ENCODE assay signal across 11 cellular contexts in the genomic region with DNA sequence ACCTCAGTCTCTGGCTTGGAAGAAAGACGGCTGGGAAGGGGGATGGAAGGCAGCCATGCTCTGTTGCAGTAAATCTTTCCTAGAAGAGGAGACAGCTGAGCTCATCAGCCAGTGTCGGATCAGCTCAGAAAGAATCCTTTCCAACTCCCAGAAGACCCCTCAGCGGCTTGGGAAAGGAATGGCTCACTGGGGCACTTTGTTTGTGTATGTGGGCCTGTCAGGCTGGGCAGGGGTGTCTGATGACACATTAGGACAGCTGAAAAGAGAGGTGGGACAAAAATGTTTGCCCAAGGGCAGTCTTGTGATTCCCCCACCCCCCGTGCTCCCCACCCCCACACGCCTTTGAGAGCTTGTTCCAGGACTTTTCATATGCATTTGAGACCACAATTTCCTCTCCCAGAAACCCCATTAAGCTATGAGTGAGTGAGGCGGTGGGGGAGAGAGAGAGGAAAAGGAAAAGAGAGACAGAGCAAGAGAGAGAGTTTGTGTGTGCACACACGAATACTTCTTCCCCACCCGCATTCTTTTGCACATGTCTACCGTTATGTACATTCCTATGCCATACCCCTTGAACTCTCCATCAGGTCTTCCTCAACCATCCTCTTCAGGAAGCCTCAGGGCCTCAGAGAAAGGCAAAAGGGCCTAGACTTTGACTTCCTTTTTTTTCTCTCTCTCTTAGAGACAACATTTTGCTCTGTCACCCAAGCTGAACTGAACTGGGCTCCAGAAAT.
DNase-seq lines count a peak whose midpoint lies in the region; ATAC-seq and TF ChIP-seq lines count a peak whose summit lies in the region.
"Had no signal": no experiment of that assay in that cellular context is flagged by ENCODE, and none has a peak within 500 bp of the region (broad histone marks: within the 10 kb centered on the region; RNA-seq: fewer than 3 reads in every experiment).

No MANE protein-coding gene starts in this region.

- H3K4me1 Mint-ChIP-seq in endothelial cell (ENCODE audit: unreplicated experiment), result peaks cover 47% of the 10 kb centered on the region
- H3K4me1 Mint-ChIP-seq in effector memory CD8-positive, alpha-beta T cell (ENCODE audit: low read depth in 2 of 2), result peaks cover 5 to 9% of the 10 kb centered on the region in 2 donors
- peaks cover 14% of the 10 kb centered on the region for H3K4me1 Mint-ChIP-seq in activated T-cell treated with anti-CD3 and anti-CD28 coated beads, Interleukin-2, amount 50 U/mL, for 4 hours (ENCODE audit: low read depth)

- WGBS in spleen, 5 donors, result 38 to 51% (median 46%) methylated on average over 9 of the region's 9 CpGs

- no peaks in the 10 kb centered on the region for H3K36me3 ChIP-seq in HEK293 (ENCODE audit: control insufficient read depth in 2 of 2, insufficient read depth in 1 of 2, low read length in 2 of 2)
- H3K36me3 ChIP-seq in spleen, result no peaks in the 10 kb centered on the region
- H3K36me3 ChIP-seq: esophagus squamous epithelium had no signal

- H3K9me3 ChIP-seq in HEK293 (ENCODE audit: control insufficient read depth, insufficient read depth, low read depth, low read length) (no peaks in the 10 kb centered on the region), spleen (no peaks in the 10 kb centered on the region)
- H3K9me3 ChIP-seq: esophagus squamous epithelium had no signal

- H3K27ac ChIP-seq in HEK293 (ENCODE audit: extremely low read depth, low read depth, low read length), result no peak overlapping the region
- H3K27ac ChIP-seq in spleen, result peak overlapping the region in 7 of 8 donors; percentile 6 to 78 (median 56)

- TF ChIP-seq CTCF in HEK293 (tag by site-specific recombination; IDR thresholded peaks at IDR 0.05) (no peak), endothelial cell (IDR thresholded peaks at IDR 0.05; ENCODE audit: unreplicated experiment) (no peak), spleen (IDR thresholded peaks at IDR 0.05 in 8 of 11, conservative IDR thresholded peaks at IDR 0.05 in 3 of 11) (no peak)

- H3K4me3 ChIP-seq in HEK293 (ENCODE audit: low read depth, low read length) (no peak overlapping the region), spleen (no peak overlapping the region)
- H3K4me3 ChIP-seq: esophagus squamous epithelium had no signal

- peaks cover 16% of the 10 kb centered on the region for H3K27me3 Mint-ChIP-seq in endothelial cell (ENCODE audit: unreplicated experiment)
- H3K27me3 Mint-ChIP-seq in effector memory CD8-positive, alpha-beta T cell, result no peaks in the 10 kb centered on the region
- no peaks in the 10 kb centered on the region for H3K27me3 Mint-ChIP-seq in activated T-cell treated with anti-CD3 and anti-CD28 coated beads, Interleukin-2, amount 50 U/mL, for 4 hours (ENCODE audit: low read depth)

- H3K27me3 ChIP-seq in spleen (replicated peaks in 1 of 7), result no peaks in the 10 kb centered on the region
- H3K27me3 ChIP-seq: esophagus squamous epithelium had no signal

- POLR2A ChIA-PET in HEK293 (lab: Yijun Ruan, JAX), result no interaction called here

- DNase-seq in OCI-M1 (lab: John Stamatoyannopoulos, UW), result peak; percentile 24
- no peak for DNase-seq in endothelial cell (ENCODE audit: low spot score)
- DNase-seq in spleen, result no peak
- no peak for DNase-seq in effector memory CD8-positive, alpha-beta T cell
- DNase-seq in left cardiac atrium, result no peak
- no peak for DNase-seq in activated T-cell treated with anti-CD3 and anti-CD28 coated beads, Interleukin-2, amount 50 U/mL, for 4 hours
- DNase-seq: activated CD8-positive, alpha-beta memory T cell treated with anti-CD3 and anti-CD28 coated beads, Interleukin-2, amount 50 U/mL, for 48 hours; esophagus squamous epithelium; natural killer cell; NCI-H748 treated with DMSO at 0.1 percent for 48 hours had no signal

- H3K27ac Mint-ChIP-seq in endothelial cell (ENCODE audit: unreplicated experiment), result peak overlapping the region; percentile 31
- peak overlapping the region in 1 of 2 donors; percentile 85 for H3K27ac Mint-ChIP-seq in effector memory CD8-positive, alpha-beta T cell

- H3K9me3 Mint-ChIP-seq in endothelial cell (ENCODE audit: unreplicated experiment), result no peaks in the 10 kb centered on the region
- H3K9me3 Mint-ChIP-seq in effector memory CD8-positive, alpha-beta T cell, result no peaks in the 10 kb centered on the region
- H3K9me3 Mint-ChIP-seq in activated T-cell treated with anti-CD3 and anti-CD28 coated beads, Interleukin-2, amount 50 U/mL, for 4 hours, result no peaks in the 10 kb centered on the region
- H3K9me3 Mint-ChIP-seq: natural killer cell had no signal

- ATAC-seq in effector memory CD8-positive, alpha-beta T cell (replicated peaks), result no peak
- ATAC-seq in left cardiac atrium, result no peak
- no peak for ATAC-seq in activated T-cell treated with anti-CD3 and anti-CD28 coated beads, Interleukin-2, amount 50 U/mL, for 4 hours
- ATAC-seq: natural killer cell had no signal

- H3K4me1 ChIP-seq in HEK293 (ENCODE audit: control insufficient read depth, insufficient read depth, low read length), result peaks cover 4% of the 10 kb centered on the region
- H3K4me1 ChIP-seq in spleen, result peaks cover 3 to 39% (median 18%) of the 10 kb centered on the region in 6 donors

- no peak for TF ChIP-seq POLR2A in spleen (IDR thresholded peaks at IDR 0.05)

- no peak overlapping the region for H3K4me3 Mint-ChIP-seq in endothelial cell (ENCODE audit: unreplicated experiment)
- H3K4me3 Mint-ChIP-seq in effector memory CD8-positive, alpha-beta T cell, result no peak overlapping the region
- no peak overlapping the region for H3K4me3 Mint-ChIP-seq in activated T-cell treated with anti-CD3 and anti-CD28 coated beads, Interleukin-2, amount 50 U/mL, for 4 hours
- H3K4me3 Mint-ChIP-seq: natural killer cell had no signal

- intact Hi-C loops in spleen (cut with DNase I; ENCODE audit: low total_unique reads), result no loop called here
- intact Hi-C loops in left cardiac atrium (cut with DNase I), result no loop called here

- H3K36me3 Mint-ChIP-seq in endothelial cell (ENCODE audit: low read depth, unreplicated experiment), result peaks cover 5% of the 10 kb centered on the region
- no peaks in the 10 kb centered on the region for H3K36me3 Mint-ChIP-seq in effector memory CD8-positive, alpha-beta T cell (ENCODE audit: insufficient read depth)
- H3K36me3 Mint-ChIP-seq in activated T-cell treated with anti-CD3 and anti-CD28 coated beads, Interleukin-2, amount 50 U/mL, for 4 hours (ENCODE audit: insufficient read depth), result no peaks in the 10 kb centered on the region
- H3K36me3 Mint-ChIP-seq: natural killer cell had no signal

- CTCF ChIA-PET in HEK293 (lab: Yijun Ruan, JAX), result interaction anchor here (1.0 kb wide), 2 partner anchors 13 to 223 kb away, joined by 3 read pairs; no protein-coding TSS in a partner anchor

TF ChIP-seq in HEK293, 187 proteins besides CTCF, POLR2A, EP300 and RAD21:
- TF ChIP-seq ZNF670 (tag by site-specific recombination; IDR thresholded peaks at IDR 0.05; ENCODE audit: low read depth), result no peak
- TF ChIP-seq ZNF596 (tag by site-specific recombination; IDR thresholded peaks at IDR 0.05), result 0 out of 2 replicates have a peak, but pooled peaks have one; percentile 16
